In the genomic region with DNA sequence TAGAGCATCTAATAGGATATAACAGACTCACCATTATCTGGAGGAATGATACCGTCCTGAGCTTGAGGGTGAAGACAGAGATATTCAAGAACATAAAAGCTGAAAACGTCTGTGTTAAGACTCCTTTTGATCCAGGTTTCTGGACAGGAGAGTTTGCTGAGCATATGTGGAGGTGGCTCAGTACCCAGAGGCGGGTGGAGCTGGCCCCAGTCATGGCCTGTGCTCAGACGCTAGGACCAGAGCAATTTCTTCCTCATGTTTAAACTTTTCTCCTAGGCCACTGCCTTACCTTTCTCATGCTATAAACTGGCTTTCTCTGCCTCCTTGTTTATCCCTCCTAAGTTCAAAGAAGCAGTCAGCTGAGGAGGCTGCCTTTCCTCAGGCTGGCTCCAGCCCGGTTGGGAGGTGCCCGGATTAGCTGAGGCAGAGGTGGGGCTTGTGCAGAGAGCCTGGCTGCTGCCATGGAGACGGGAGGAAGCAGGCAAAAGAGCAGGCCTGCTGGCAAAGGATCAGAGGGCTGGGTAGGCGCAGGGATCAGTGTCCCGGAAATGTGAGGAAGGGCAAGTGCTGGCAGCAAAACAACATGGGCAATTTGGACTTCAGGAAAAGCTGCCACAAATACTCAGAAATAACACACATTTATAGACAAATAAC, we compare ENCODE assay signal across 8 cellular contexts. TPM values are rescaled to one million over a fixed set of nuclear protein-coding genes. Genes with fewer than 3 reads are reported as not detected.
DNase-seq lines count a peak whose midpoint lies in the region; ATAC-seq, FAIRE-seq and TF ChIP-seq lines count a peak whose summit lies in the region.

No MANE protein-coding gene starts in this region.

- ATAC-seq in mucosa of descending colon (peak; percentile 97), aorta (ENCODE audit: low FRiP score) (peak; percentile 92), GM18858 (IDR thresholded peaks at IDR 0.05; ENCODE audit: unreplicated experiment) (no peak)
- no peak for ATAC-seq in naive thymus-derived CD8-positive, alpha-beta T cell

- peak; percentile 82 for FAIRE-seq in G401.6 (lab: Jason Lieb, UNC)

- peak; percentile 97 for DNase-seq in PC-9
- DNase-seq in epithelial cell of proximal tubule (ENCODE audit: low read depth): peak; percentile 71
- peak; percentile 94 to 97 (median 95) for DNase-seq in mucosa of descending colon
- peak; percentile 94 to 96 for DNase-seq in aorta
- DNase-seq in naive thymus-derived CD8-positive, alpha-beta T cell: no peak
- DNase-seq in NOMO-1 treated with dmso at 0.1 percent for 144 hours (lab: John Stamatoyannopoulos, UW; ENCODE audit: unreplicated experiment): no peak

- intact Hi-C loops in PC-9 (cut with micrococcal nuclease; ENCODE audit: unreplicated experiment): loop anchor here (1.0 to 10.0 kb wide), 4 partner anchors 18 to 498 kb away; no protein-coding TSS in a partner anchor
- intact Hi-C loops in mucosa of descending colon (cut with DNase I, micrococcal nuclease): no loop called here
- intact Hi-C loops in aorta (cut with DNase I): no loop called here

- H3K27me3 Mint-ChIP-seq in naive thymus-derived CD8-positive, alpha-beta T cell: no peaks in the 10 kb centered on the region

- H3K4me1 ChIP-seq in PC-9 (replicated peaks; ENCODE audit: insufficient read depth) (peaks cover 24% of the 10 kb centered on the region), mucosa of descending colon (ENCODE audit: low read depth) (peaks cover 35% of the 10 kb centered on the region), aorta (ENCODE audit: control insufficient read depth in 1 of 2, insufficient read depth in 2 of 2, low read length in 2 of 2) (no peaks in the 10 kb centered on the region)

- peaks cover 5% of the 10 kb centered on the region for H4K20me1 ChIP-seq in PC-9 (ENCODE audit: insufficient read depth)

- H3K9me3 ChIP-seq in PC-9 (ENCODE audit: insufficient read depth, low read depth) (no peaks in the 10 kb centered on the region), mucosa of descending colon (no peaks in the 10 kb centered on the region), aorta (ENCODE audit: control insufficient read depth, low read length) (no peaks in the 10 kb centered on the region)

- POLR2A ChIA-PET in PC-9 (lab: Charles Lee; ENCODE audit: unreplicated experiment): interaction anchor here (0.6 to 0.9 kb wide), 3 partner anchors 59 to 139 kb away, joined by 3 to 8 read pairs (median 3); a partner anchor contains a TSS
- POLR2A ChIA-PET in naive thymus-derived CD8-positive, alpha-beta T cell (lab: Charles Lee): interaction anchor here (0.5 to 0.6 kb wide), 2 partner anchors 10 to 46 kb away, joined by 3 read pairs; no protein-coding TSS in a partner anchor

- no peak overlapping the region for H3K4me3 ChIP-seq in PC-9
- no peak overlapping the region for H3K4me3 ChIP-seq in epithelial cell of proximal tubule (ENCODE audit: low read depth, low read length)
- no peak overlapping the region for H3K4me3 ChIP-seq in mucosa of descending colon
- H3K4me3 ChIP-seq in aorta (ENCODE audit: low read length in 2 of 2): no peak overlapping the region

- no peaks in the 10 kb centered on the region for H3K4me1 Mint-ChIP-seq in naive thymus-derived CD8-positive, alpha-beta T cell

- no peaks in the 10 kb centered on the region for H3K9me3 Mint-ChIP-seq in naive thymus-derived CD8-positive, alpha-beta T cell

- H3K27ac Mint-ChIP-seq in naive thymus-derived CD8-positive, alpha-beta T cell: peak overlapping the region in 2 of 10 donors; percentile 34 to 60

- no peak for TF ChIP-seq CTCF in PC-9 (conservative IDR thresholded peaks at IDR 0.05)
- TF ChIP-seq CTCF in epithelial cell of proximal tubule (conservative IDR thresholded peaks at IDR 0.05; ENCODE audit: low read depth, low read length): no peak
- no peak for TF ChIP-seq CTCF in mucosa of descending colon (IDR thresholded peaks at IDR 0.05)

- H3K79me2 ChIP-seq in PC-9 (ENCODE audit: low read depth): peaks cover 52% of the 10 kb centered on the region

- no peak overlapping the region for H2AFZ ChIP-seq in PC-9

- no TSS peak for BruUV-seq in PC-9 (replicated peaks; lab: Mats Ljungman, UMichigan)

- peaks cover 0 to 67% (median 6%) of the 10 kb centered on the region in 3 donors for H3K36me3 Mint-ChIP-seq in naive thymus-derived CD8-positive, alpha-beta T cell

- H3K9me2 ChIP-seq in PC-9 (ENCODE audit: insufficient read depth): no peaks in the 10 kb centered on the region

- H3K36me3 ChIP-seq in PC-9 (ENCODE audit: low read depth) (peaks cover 38% of the 10 kb centered on the region), mucosa of descending colon (ENCODE audit: low read depth) (no peaks in the 10 kb centered on the region), aorta (ENCODE audit: control insufficient read depth in 1 of 2, insufficient read depth in 2 of 2, low read length in 1 of 2) (peaks cover 0 to 2% of the 10 kb centered on the region in 2 donors)

- no peaks in the 10 kb centered on the region for H3K27me3 ChIP-seq in PC-9 (ENCODE audit: insufficient read depth, low read depth)
- H3K27me3 ChIP-seq in aorta (ENCODE audit: control insufficient read depth in 1 of 2, insufficient read depth in 2 of 2, low read length in 1 of 2): no peaks in the 10 kb centered on the region

- peaks cover 55% of the 10 kb centered on the region for H3F3A ChIP-seq in PC-9 (ENCODE audit: insufficient read depth, low read depth)

- CTCF ChIA-PET in PC-9 (lab: Charles Lee): interaction anchor here (0.6 kb wide), 2 partner anchors 104 to 463 kb away, joined by 3 read pairs; no protein-coding TSS in a partner anchor

- peak overlapping the region; percentile 59 for H3K4me2 ChIP-seq in PC-9

- H3K4me3 Mint-ChIP-seq in naive thymus-derived CD8-positive, alpha-beta T cell: no peak overlapping the region

- H3K27ac ChIP-seq in PC-9: peak overlapping the region; percentile 40
- peak overlapping the region in 1 of 2 donors; percentile 21 for H3K27ac ChIP-seq in aorta (ENCODE audit: low read depth in 1 of 2, low read length in 2 of 2)

- 17 to 18% methylated on average over 9 of the region's 9 CpGs for WGBS in aorta, 2 donors

RNA-seq across cellular contexts. Expression of a gene that starts 13.7 kb away (rescaled TPM):
- total RNA-seq in PC-9 (2021) (93.8 and 101 TPM in 2 replicates), epithelial cell of proximal tubule (29.0 and 44.0 TPM in 2 replicates), mucosa of descending colon (10 to 100 TPM; 29.3 to 47.3 (median 36.5) TPM), aorta (10 to 100 TPM; 27.6 to 33.3 TPM)
- 10 to 100 TPM; 44.2 to 71.7 TPM for polyA plus RNA-seq in aorta
- 10 to 100 TPM; 27.4 to 29.1 TPM for total RNA-seq in naive thymus-derived CD8-positive, alpha-beta T cell
- 10 to 100 TPM; 47.3 to 72.0 (median 48.2) TPM for polyA plus RNA-seq in naive thymus-derived CD8-positive, alpha-beta T cell

RNA-seq across cellular contexts. Expression of a gene that starts 14.0 kb away (rescaled TPM):
- total RNA-seq in PC-9 (2021) (61.5 and 76.5 TPM in 2 replicates), epithelial cell of proximal tubule (26.6 and 27.2 TPM in 2 replicates), mucosa of descending colon (10 to 100 TPM; 26.1 to 29.9 (median 28.0) TPM), aorta (10 to 100 TPM; 30.4 to 30.8 TPM)
- 10 to 100 TPM in 1 of 2 donors, 1 to 10 TPM in 1; 9.2 to 14.9 TPM for polyA plus RNA-seq in aorta
- total RNA-seq in naive thymus-derived CD8-positive, alpha-beta T cell: 10 to 100 TPM; 41.1 to 46.9 TPM
- polyA plus RNA-seq in naive thymus-derived CD8-positive, alpha-beta T cell: 10 to 100 TPM; 39.0 to 48.5 (median 47.5) TPM

RNA-seq across cellular contexts. Expression of a gene that starts 47.5 kb away (rescaled TPM):
- total RNA-seq in PC-9 (2021) (22.5 and 25.9 TPM in 2 replicates), epithelial cell of proximal tubule (9.0 and 21.9 TPM in 2 replicates), mucosa of descending colon (10 to 100 TPM; 10.2 to 23.7 (median 10.5) TPM), aorta (10 to 100 TPM; 11.4 to 11.8 TPM)
- 10 to 100 TPM in 1 of 2 donors, 1 to 10 TPM in 1; 6.4 to 12.4 TPM for polyA plus RNA-seq in aorta
- 10 to 100 TPM; 15.3 to 16.7 TPM for total RNA-seq in naive thymus-derived CD8-positive, alpha-beta T cell
- polyA plus RNA-seq in naive thymus-derived CD8-positive, alpha-beta T cell: 10 to 100 TPM in 1 of 3 donors, 1 to 10 TPM in 2; 6.7 to 11.2 (median 7.0) TPM

RNA-seq across cellular contexts. Expression of a gene that starts 52.5 kb away (rescaled TPM):
- 254 and 331 TPM in 2 replicates for total RNA-seq in PC-9 (2021)
- total RNA-seq in epithelial cell of proximal tubule: 170 and 178 TPM in 2 replicates
- 100 to 1,000 TPM in 2 of 3 donors, 10 to 100 TPM in 1; 99.3 to 188 (median 104) TPM for total RNA-seq in mucosa of descending colon
- 100 to 1,000 TPM; 254 to 315 TPM for total RNA-seq in aorta
- polyA plus RNA-seq in aorta: 100 to 1,000 TPM in 1 of 2 donors, 10 to 100 TPM in 1; 71.7 to 190 TPM
- 100 to 1,000 TPM; 242 to 252 TPM for total RNA-seq in naive thymus-derived CD8-positive, alpha-beta T cell
- polyA plus RNA-seq in naive thymus-derived CD8-positive, alpha-beta T cell: 10 to 100 TPM; 50.7 to 73.3 (median 58.2) TPM

RNA-seq across cellular contexts. Expression of a gene that starts 53.9 kb away (rescaled TPM):
- total RNA-seq in PC-9 (2021): 64.4 and 66.8 TPM in 2 replicates
- 492 and 789 TPM in 2 replicates for total RNA-seq in epithelial cell of proximal tubule
- total RNA-seq in mucosa of descending colon: 1,000 to 10,000 TPM; 1,316 to 3,346 (median 2,079) TPM
- total RNA-seq in aorta: 100 to 1,000 TPM in 1 of 2 donors, 10 to 100 TPM in 1; 78.1 to 109 TPM
- polyA plus RNA-seq in aorta: 10 to 100 TPM; 46.6 to 91.3 TPM
- under 1 TPM in 1 of 2 experiments, not detected in 1; 0.69 TPM for total RNA-seq in naive thymus-derived CD8-positive, alpha-beta T cell
- 1 to 10 TPM in 1 of 3 donors, not detected in 2; 1.8 TPM for polyA plus RNA-seq in naive thymus-derived CD8-positive, alpha-beta T cell

Comparison
In these comparisons a context has a peak if more than half of its experiments do, and no peak if none do; other contexts are left out.
1. DNase-seq: peak in PC-9 (2 of 2), epithelial cell of proximal tubule (single experiment), mucosa of descending colon (3 of 3) and aorta (2 of 2); none in naive thymus-derived CD8-positive, alpha-beta T cell (0 of 10) and NOMO-1 treated with dmso at 0.1 percent for 144 hours (single experiment).
2. ATAC-seq: peak in mucosa of descending colon (single experiment) and aorta (single experiment); none in GM18858 (single experiment) and naive thymus-derived CD8-positive, alpha-beta T cell (0 of 2).